8 cellular contexts compared by ENCODE assay signal in genomic region chr19:10292206-10292788, GRCh38. TPM values are rescaled to one million over a fixed set of nuclear protein-coding genes. Genes with fewer than 3 reads are reported as not detected.
DNase-seq lines count a peak whose midpoint lies in the region; ATAC-seq and TF ChIP-seq lines count a peak whose summit lies in the region.

No MANE protein-coding gene starts in this region.

- no peaks in the 10 kb centered on the region for H3K9me3 Mint-ChIP-seq in CD8-positive, alpha-beta memory T cell
- peaks cover 0 to 5% of the 10 kb centered on the region in 2 experiments; a peak in 3 of 5 replicates for H3K9me3 Mint-ChIP-seq in H9

- ATAC-seq in HG03175 (IDR thresholded peaks at IDR 0.05; ENCODE audit: unreplicated experiment): no peak

- H4K8ac ChIP-seq in H9 (replicated peaks; ENCODE audit: insufficient read length, low read depth, low read length): no peak overlapping the region

- H3K4me2 ChIP-seq in H9 (ENCODE audit: insufficient read depth, insufficient read length, low read length): peak overlapping the region; percentile 92

- H2AFZ ChIP-seq in H9 (ENCODE audit: low read length): no peak overlapping the region

- H3K79me1 ChIP-seq in H9 (ENCODE audit: insufficient read depth, low read depth, low read length, poor library complexity, severe bottlenecking): no peaks in the 10 kb centered on the region

- WGBS in H9 (ENCODE audit: extremely low coverage, insufficient read length, low lambda C conversion rate): no CpG with 5 or more reads among the region's 45 CpGs

- no peak overlapping the region for H3K14ac ChIP-seq in H9 (ENCODE audit: insufficient read depth, low read length)

- peak overlapping the region; percentile 76 to 93 (median 83) for H3K4me3 Mint-ChIP-seq in CD8-positive, alpha-beta memory T cell
- H3K4me3 Mint-ChIP-seq in H9: peak overlapping the region; percentile 51 to 92

- peak overlapping the region; percentile 62 for H3K4me3 ChIP-seq in CD8-positive, alpha-beta memory T cell (ENCODE audit: low read length)
- H3K4me3 ChIP-seq in muscle layer of duodenum (ENCODE audit: low read depth in 1 of 2, low read length in 2 of 2): peak overlapping the region; percentile 47 to 60

- CTCF ChIA-PET in CD8-positive, alpha-beta memory T cell (lab: Charles Lee): interaction anchor here (1.2 to 8.0 kb wide), 9 partner anchors 12 to 131 kb away, joined by 3 to 71 read pairs (median 5); partner anchors contain the start of genes ICAM1 and RAVER1

- peak overlapping the region in 6 of 8 donors; percentile 11 to 88 (median 52) for H3K27ac Mint-ChIP-seq in CD8-positive, alpha-beta memory T cell
- H3K27ac Mint-ChIP-seq in H9: no peak overlapping the region; a peak in 1 of 7 replicates

- no peak overlapping the region for H2BK12ac ChIP-seq in H9 (ENCODE audit: insufficient read length, low read depth, low read length)

- no peaks in the 10 kb centered on the region for H3K36me3 ChIP-seq in CD8-positive, alpha-beta memory T cell (ENCODE audit: insufficient read depth, low read length)
- no peaks in the 10 kb centered on the region for H3K36me3 ChIP-seq in muscle layer of duodenum (ENCODE audit: control insufficient read depth in 1 of 2, insufficient read depth in 2 of 2, low read length in 2 of 2)

- H3K4me1 ChIP-seq in CD8-positive, alpha-beta memory T cell (ENCODE audit: insufficient read depth, low read length): peaks cover 76% of the 10 kb centered on the region
- H3K4me1 ChIP-seq in H9 (ENCODE audit: insufficient read depth, low read length) (no peaks in the 10 kb centered on the region; the same call in 1 of the 2 replicates), muscle layer of duodenum (ENCODE audit: control insufficient read depth in 1 of 2, insufficient read depth in 2 of 2, low read length in 2 of 2) (peaks cover 5 to 73% of the 10 kb centered on the region in 2 donors)

- POLR2A ChIA-PET in CD8-positive, alpha-beta memory T cell (lab: Charles Lee): interaction anchor here (1.3 to 7.6 kb wide), 3 partner anchors 12 to 426 kb away, joined by 3 to 47 read pairs (median 5); partner anchors contain the start of gene ICAM1

- H3K27me3 Mint-ChIP-seq in CD8-positive, alpha-beta memory T cell: peaks cover 60 to 61% of the 10 kb centered on the region in 2 donors
- H3K27me3 Mint-ChIP-seq in H9 (ENCODE audit: low read depth): peaks cover 99% of the 10 kb centered on the region

- no peak overlapping the region for H3K56ac ChIP-seq in H9 (ENCODE audit: insufficient read length, low read depth, low read length)

- peak; percentile 52 to 78 (median 61) for DNase-seq in CD8-positive, alpha-beta memory T cell
- DNase-seq in H9: peak; percentile 96
- peak; percentile 49 for DNase-seq in NCI-H226
- DNase-seq in activated CD8-positive, alpha-beta memory T cell treated with anti-CD3 and anti-CD28 coated beads for 48 hours (ENCODE audit: low read depth in 2 of 3, low spot score in 2 of 3): peak in 2 of 3 experiments; percentile 59 to 73
- peak; percentile 65 for DNase-seq in epidermal melanocyte (ENCODE audit: insufficient read length, low spot score)
- peak; percentile 16 to 62 (median 54) for DNase-seq in stimulated activated naive CD4-positive, alpha-beta T cell (lab: John Stamatoyannopoulos, UW)

- H2BK15ac ChIP-seq in H9 (ENCODE audit: low read depth, low read length): no peak overlapping the region

- TF ChIP-seq CTCF in H9 (conservative IDR thresholded peaks at IDR 0.05): no peak

- H3K4ac ChIP-seq in H9 (ENCODE audit: low read depth, low read length): no peak overlapping the region

- H2AK5ac ChIP-seq in H9 (ENCODE audit: insufficient read length, low read length): no peak overlapping the region

- H3K23ac ChIP-seq in H9 (ENCODE audit: insufficient read length, low read depth, low read length): no peak overlapping the region

- H3K9ac ChIP-seq in H9 (ENCODE audit: extremely low read depth, insufficient read length, low read length): no peak overlapping the region

- no peak overlapping the region for H2BK120ac ChIP-seq in H9 (ENCODE audit: low read depth, low read length, poor library complexity, severe bottlenecking)

- no peak overlapping the region for H3T11ph ChIP-seq in H9 (ENCODE audit: low read length)

- no peak overlapping the region for H2BK5ac ChIP-seq in H9 (ENCODE audit: insufficient read length, low read length)

- H3K27ac ChIP-seq in CD8-positive, alpha-beta memory T cell (ENCODE audit: low read depth, low read length): peak overlapping the region; percentile 69
- H3K27ac ChIP-seq in H9 (ENCODE audit: insufficient read length, low read depth, low read length) (no peak overlapping the region), muscle layer of duodenum (ENCODE audit: low read length) (no peak overlapping the region)

- H3K36me3 Mint-ChIP-seq in CD8-positive, alpha-beta memory T cell: no peaks in the 10 kb centered on the region
- no peaks in the 10 kb centered on the region; a peak in 3 of 7 replicates for H3K36me3 Mint-ChIP-seq in H9 (ENCODE audit: insufficient read depth in 1 of 3, low read depth in 3 of 3)

- peaks cover 61% of the 10 kb centered on the region for H3K27me3 ChIP-seq in CD8-positive, alpha-beta memory T cell (ENCODE audit: insufficient read depth, low read length, poor library complexity, severe bottlenecking)
- H3K27me3 ChIP-seq in H9 (ENCODE audit: insufficient read depth, low read length) (peaks cover 68% of the 10 kb centered on the region), muscle layer of duodenum (ENCODE audit: low read depth, low read length) (peaks cover 83% of the 10 kb centered on the region)

- H4K91ac ChIP-seq in H9 (ENCODE audit: insufficient read length, low read depth, low read length): no peak overlapping the region

- H4K20me1 ChIP-seq in H9 (ENCODE audit: control insufficient read depth, insufficient read depth, insufficient read length): no peaks in the 10 kb centered on the region

- H3K18ac ChIP-seq in H9 (ENCODE audit: insufficient read length, low read depth, low read length): no peak overlapping the region

- no peaks in the 10 kb centered on the region for H3K9me3 ChIP-seq in CD8-positive, alpha-beta memory T cell (ENCODE audit: low read length)
- H3K9me3 ChIP-seq in H9 (ENCODE audit: control insufficient read depth, low read depth, low read length) (no peaks in the 10 kb centered on the region), muscle layer of duodenum (ENCODE audit: control insufficient read depth in 1 of 2, low read length in 2 of 2) (no peaks in the 10 kb centered on the region)

- H3K4me1 Mint-ChIP-seq in CD8-positive, alpha-beta memory T cell: peaks cover 56 to 73% (median 59%) of the 10 kb centered on the region in 3 donors
- peaks cover 17 to 49% of the 10 kb centered on the region in 2 experiments for H3K4me1 Mint-ChIP-seq in H9

- H3K23me2 ChIP-seq in H9 (ENCODE audit: insufficient read length, low read depth, low read length, poor library complexity, severe bottlenecking): peaks cover 44% of the 10 kb centered on the region

- H4K5ac ChIP-seq in H9 (ENCODE audit: insufficient read length, low read depth, low read length): no peak overlapping the region

- no peaks in the 10 kb centered on the region for H3K79me2 ChIP-seq in H9 (ENCODE audit: insufficient read depth, low read length)

- no peak overlapping the region for H2BK20ac ChIP-seq in H9 (ENCODE audit: low read depth, low read length, poor library complexity, severe bottlenecking)

RNA-seq across cellular contexts. Expression of gene ICAM5, which starts 2.5 kb away (rescaled TPM):
- total RNA-seq in CD8-positive, alpha-beta memory T cell: 1 to 10 TPM; 1.8 to 2.0 TPM
- polyA plus RNA-seq in CD8-positive, alpha-beta memory T cell: not detected
- total RNA-seq in H9 (2021): 1.4 and 1.6 TPM in 2 replicates

RNA-seq across cellular contexts. Expression of gene ICAM4, which starts 5.5 kb away (rescaled TPM):
- total RNA-seq in CD8-positive, alpha-beta memory T cell: under 1 TPM; 0.15 to 0.33 TPM
- 0.95 TPM for polyA plus RNA-seq in CD8-positive, alpha-beta memory T cell
- total RNA-seq in H9 (2021): 1.1 TPM in 2 replicates

RNA-seq across cellular contexts. Expression of gene ZGLP1, which starts 17.3 kb away (rescaled TPM):
- 1 to 10 TPM; 5.6 to 7.3 TPM for total RNA-seq in CD8-positive, alpha-beta memory T cell
- polyA plus RNA-seq in CD8-positive, alpha-beta memory T cell: 0.56 TPM
- total RNA-seq in H9 (2021): 6.9 and 7.0 TPM in 2 replicates

RNA-seq across cellular contexts. Expression of gene ICAM1, which starts 21.4 kb away (rescaled TPM):
- 10 to 100 TPM; 65.8 to 66.8 TPM for total RNA-seq in CD8-positive, alpha-beta memory T cell
- polyA plus RNA-seq in CD8-positive, alpha-beta memory T cell: 13.1 TPM
- 2.1 and 2.3 TPM in 2 replicates for total RNA-seq in H9 (2021)

RNA-seq across cellular contexts. Expression of gene FDX2, which starts 23.5 kb away (rescaled TPM):
- 10 to 100 TPM; 29.6 to 30.0 TPM for total RNA-seq in CD8-positive, alpha-beta memory T cell
- polyA plus RNA-seq in CD8-positive, alpha-beta memory T cell: 16.1 TPM
- total RNA-seq in H9 (2021): 26.8 and 27.7 TPM in 2 replicates

Comparison
In these comparisons a context has a peak if more than half of its experiments do, and no peak if none do; other contexts are left out.
1. H3K27ac Mint-ChIP-seq: peak in CD8-positive, alpha-beta memory T cell (6 of 8); none in H9 (0 of 3).
2. Peak in every context shown above with its lines, with median percentiles within 50 percentile points of each other: DNase-seq.